8 cellular contexts compared by ENCODE assay signal in the genomic region with DNA sequence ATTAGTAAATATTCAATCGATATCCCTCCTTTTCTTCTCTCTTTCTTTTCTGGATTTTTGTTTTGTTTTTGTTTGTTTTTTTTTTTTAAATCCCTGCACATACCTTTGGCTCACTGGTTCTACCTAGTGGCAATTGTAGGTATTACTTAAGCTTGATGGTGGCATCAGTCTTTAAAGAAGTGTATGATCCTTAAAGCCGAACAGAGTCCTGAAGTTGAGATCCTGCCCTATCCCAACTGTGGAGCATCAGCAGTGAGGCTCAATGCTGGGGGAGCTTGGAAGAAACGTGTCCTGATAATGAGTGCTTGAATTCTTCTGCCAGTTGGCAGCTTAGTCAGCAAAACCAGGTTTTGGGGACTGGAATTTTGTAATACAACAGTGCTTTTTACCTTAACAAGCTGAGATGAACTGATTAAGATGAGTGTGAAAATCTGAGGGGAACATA.
A peak's percentile ranks its signal among the peaks of the same experiment; 100 is the strongest.
DNase-seq lines count a peak whose midpoint lies in the region; ATAC-seq and FAIRE-seq lines count a peak whose summit lies in the region.

No MANE protein-coding gene starts in this region.

- no peak overlapping the region for H3K27ac Mint-ChIP-seq in activated CD4-positive, alpha-beta T cell treated with anti-CD3 and anti-CD28 coated beads for 36 hours

- no peak overlapping the region for H3K4me3 Mint-ChIP-seq in activated CD4-positive, alpha-beta T cell treated with anti-CD3 and anti-CD28 coated beads for 36 hours

- peaks cover 35% of the 10 kb centered on the region for H3K4me1 Mint-ChIP-seq in activated CD4-positive, alpha-beta T cell treated with anti-CD3 and anti-CD28 coated beads for 36 hours

- no peaks in the 10 kb centered on the region for H3K27me3 ChIP-seq in skeletal muscle satellite cell (ENCODE audit: control insufficient read depth, insufficient read depth, low read length)

- no peaks in the 10 kb centered on the region for H3K9me3 ChIP-seq in skeletal muscle satellite cell (replicated peaks; ENCODE audit: low read length)

- H3K36me3 Mint-ChIP-seq in activated CD4-positive, alpha-beta T cell treated with anti-CD3 and anti-CD28 coated beads for 36 hours (ENCODE audit: low read depth), result no peaks in the 10 kb centered on the region

- H3K36me3 ChIP-seq in skeletal muscle satellite cell (ENCODE audit: insufficient read depth, low read length), result no peaks in the 10 kb centered on the region

- peaks cover 6% of the 10 kb centered on the region for H3K27me3 Mint-ChIP-seq in activated CD4-positive, alpha-beta T cell treated with anti-CD3 and anti-CD28 coated beads for 36 hours

- H3K4me1 ChIP-seq in skeletal muscle satellite cell (ENCODE audit: control insufficient read depth, insufficient read depth, low read length), result peaks cover 7% of the 10 kb centered on the region

- CTCF ChIA-PET in activated CD4-positive, alpha-beta T cell treated with anti-CD3 and anti-CD28 coated beads for 36 hours (lab: Charles Lee), result interaction anchor here (0.6 to 14.1 kb wide), 38 partner anchors 8 to 929 kb away, joined by 3 to 196 read pairs (median 4); a partner anchor contains a TSS

- no peaks in the 10 kb centered on the region for H3K9me3 Mint-ChIP-seq in activated CD4-positive, alpha-beta T cell treated with anti-CD3 and anti-CD28 coated beads for 36 hours (ENCODE audit: low read depth)

- intact Hi-C loops in activated CD4-positive, alpha-beta T cell treated with anti-CD3 and anti-CD28 coated beads for 36 hours (cut with DNase I, micrococcal nuclease), result loop anchor here (1.0 to 10.0 kb wide), 7 partner anchors 61 to 445 kb away; a partner anchor contains a TSS

- DNase-seq in activated CD4-positive, alpha-beta T cell treated with anti-CD3 and anti-CD28 coated beads for 36 hours, result no peak
- no peak for DNase-seq in activated CD4-positive, alpha-beta T cell treated with anti-CD3 and anti-CD28 coated beads, Interleukin-2, amount 50 U/mL, for 1 hour
- peak; percentile 55 for DNase-seq in HTR-8/SVneo (ENCODE audit: insufficient read length, low spot score)
- peak; percentile 29 for DNase-seq in glomerular endothelial cell (ENCODE audit: extremely low read depth, low read depth, low spot score)
- no peak for DNase-seq in hypothalamus (lab: John Stamatoyannopoulos, UW)

- H3K9ac ChIP-seq in skeletal muscle satellite cell (ENCODE audit: low read depth, low read length), result no peak overlapping the region

- FAIRE-seq in HTR-8/SVneo (lab: Jason Lieb, UNC) (no peak), TTC549 (lab: Jason Lieb, UNC) (peak; percentile 98)

- peak overlapping the region; percentile 2 for H3K4me2 ChIP-seq in skeletal muscle satellite cell (ENCODE audit: low read length)

- H3K4me3 ChIP-seq in skeletal muscle satellite cell (ENCODE audit: low read length), result no peak overlapping the region

- POLR2A ChIA-PET in activated CD4-positive, alpha-beta T cell treated with anti-CD3 and anti-CD28 coated beads for 36 hours (lab: Charles Lee), result interaction anchor here (0.7 to 1.6 kb wide), 2 partner anchors 80 to 329 kb away, joined by 3 to 5 read pairs; no protein-coding TSS in a partner anchor

- ATAC-seq in activated CD4-positive, alpha-beta T cell treated with anti-CD3 and anti-CD28 coated beads for 36 hours, result peak; percentile 51
- no peak for ATAC-seq in HG03565 (IDR thresholded peaks at IDR 0.05; ENCODE audit: unreplicated experiment)

Comparison
In these comparisons a context has a peak if more than half of its experiments do, and no peak if none do; other contexts are left out.
1. DNase-seq: peak in HTR-8/SVneo (single experiment) and glomerular endothelial cell (single experiment); none in activated CD4-positive, alpha-beta T cell treated with anti-CD3 and anti-CD28 coated beads for 36 hours (single experiment), activated CD4-positive, alpha-beta T cell treated with anti-CD3 and anti-CD28 coated beads, Interleukin-2, amount 50 U/mL, for 1 hour (single experiment) and hypothalamus (0 of 51).